Comparison of ENCODE assay signal across 8 cellular contexts in the genomic region with DNA sequence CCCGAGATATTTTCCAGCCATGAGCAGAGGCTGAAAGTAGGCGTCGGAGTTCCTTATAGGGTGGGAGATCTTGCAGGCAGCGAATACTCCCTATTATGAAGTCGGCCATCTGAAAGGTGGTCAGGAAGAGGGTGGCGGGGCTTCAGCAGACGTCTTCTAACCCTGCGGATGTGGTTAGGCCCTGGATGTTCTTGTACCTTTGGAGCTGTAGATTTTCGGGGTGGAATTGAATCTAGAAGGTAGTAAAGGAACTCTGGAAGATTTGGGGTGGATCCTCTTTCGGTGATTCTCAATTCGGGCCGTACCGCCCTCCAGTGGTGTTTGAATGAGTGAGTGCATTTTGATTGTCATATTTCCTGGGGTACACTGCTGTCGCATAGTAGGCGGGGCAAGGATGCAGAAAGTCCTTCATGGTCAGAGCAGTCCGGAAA. TPM values are rescaled to one million over a fixed set of nuclear protein-coding genes. Genes with fewer than 3 reads are reported as not detected.
DNase-seq lines count a peak whose midpoint lies in the region; ATAC-seq and TF ChIP-seq lines count a peak whose summit lies in the region.

No MANE protein-coding gene starts in this region.

- CTCF ChIA-PET in activated CD4-positive, alpha-beta T cell treated with anti-CD3 and anti-CD28 coated beads for 36 hours (lab: Charles Lee): interaction anchor here (0.6 kb wide), 1 partner anchor 54 kb away, joined by 3 read pairs; no protein-coding TSS in a partner anchor

- peak; percentile 63 for ATAC-seq in GM19025 (IDR thresholded peaks at IDR 0.05; ENCODE audit: low read depth, unreplicated experiment)
- peak; percentile 74 for ATAC-seq in HG03342 (IDR thresholded peaks at IDR 0.05; ENCODE audit: unreplicated experiment)
- ATAC-seq in activated CD4-positive, alpha-beta T cell treated with anti-CD3 and anti-CD28 coated beads for 36 hours: peak; percentile 73

- H3K9me3 Mint-ChIP-seq in activated CD4-positive, alpha-beta T cell treated with anti-CD3 and anti-CD28 coated beads for 36 hours (ENCODE audit: low read depth): no peaks in the 10 kb centered on the region

- H3K4me1 Mint-ChIP-seq in activated CD4-positive, alpha-beta T cell treated with anti-CD3 and anti-CD28 coated beads for 36 hours: peaks cover 29% of the 10 kb centered on the region

- H3K27me3 ChIP-seq in BE2C (no peaks in the 10 kb centered on the region), colonic mucosa (no peaks in the 10 kb centered on the region), liver (ENCODE audit: control insufficient read depth in 4 of 4, insufficient read depth in 4 of 4, low read length in 3 of 4) (no peaks in the 10 kb centered on the region)

- no peak overlapping the region for H3K4me3 Mint-ChIP-seq in activated CD4-positive, alpha-beta T cell treated with anti-CD3 and anti-CD28 coated beads for 36 hours

- under 1% methylated on average over 16 of the region's 16 CpGs for WGBS in liver

- H3K27ac Mint-ChIP-seq in activated CD4-positive, alpha-beta T cell treated with anti-CD3 and anti-CD28 coated beads for 36 hours: no peak overlapping the region

- no peaks in the 10 kb centered on the region for H3K27me3 Mint-ChIP-seq in activated CD4-positive, alpha-beta T cell treated with anti-CD3 and anti-CD28 coated beads for 36 hours

- H3K27ac ChIP-seq in colonic mucosa (peak overlapping the region; percentile 67), liver (ENCODE audit: low read depth in 1 of 2, low read length in 2 of 2) (peak overlapping the region; percentile 92 to 93)

- H3K9me3 ChIP-seq in BE2C (no peaks in the 10 kb centered on the region), colonic mucosa (no peaks in the 10 kb centered on the region), liver (ENCODE audit: control insufficient read depth in 4 of 4, low read length in 3 of 4) (no peaks in the 10 kb centered on the region)

- no peaks in the 10 kb centered on the region for H3K4me1 ChIP-seq in BE2C
- no peaks in the 10 kb centered on the region for H3K4me1 ChIP-seq in colonic mucosa
- H3K4me1 ChIP-seq in liver (ENCODE audit: control insufficient read depth in 4 of 4, insufficient read depth in 4 of 4, low read length in 3 of 4): peaks cover 1 to 15% (median 9%) of the 10 kb centered on the region in 4 donors

- peaks cover 17% of the 10 kb centered on the region for H3K36me3 Mint-ChIP-seq in activated CD4-positive, alpha-beta T cell treated with anti-CD3 and anti-CD28 coated beads for 36 hours (ENCODE audit: low read depth)

- H3K36me3 ChIP-seq in BE2C: peaks cover 6% of the 10 kb centered on the region
- H3K36me3 ChIP-seq in colonic mucosa: no peaks in the 10 kb centered on the region
- no peaks in the 10 kb centered on the region for H3K36me3 ChIP-seq in liver (ENCODE audit: control insufficient read depth in 4 of 4, insufficient read depth in 3 of 4, low read depth in 1 of 4, low read length in 3 of 4)

- intact Hi-C loops in activated CD4-positive, alpha-beta T cell treated with anti-CD3 and anti-CD28 coated beads for 36 hours (cut with DNase I, micrococcal nuclease): loop anchor here (1.0 to 10.0 kb wide), 5 partner anchors 144 to 1244 kb away; partner anchors contain the start of genes CYREN (in 1 of the 2), SLC35B4 (in 1 of the 2) and WDR91 (in 1 of the 2)
- intact Hi-C loops in colonic mucosa (cut with DNase I): loop anchor here (5.0 kb wide), 2 partner anchors 51 to 276 kb away; no protein-coding TSS in a partner anchor

- POLR2A ChIA-PET in activated CD4-positive, alpha-beta T cell treated with anti-CD3 and anti-CD28 coated beads for 36 hours (lab: Charles Lee): interaction anchor here (0.6 to 1.1 kb wide), 2 partner anchors 29 to 106 kb away, joined by 3 to 6 read pairs; no protein-coding TSS in a partner anchor

- peak; percentile 71 for DNase-seq in BE2C
- peak; percentile 66 for DNase-seq in NCI-H345 (lab: John Stamatoyannopoulos, UW)
- peak; percentile 78 for DNase-seq in activated CD4-positive, alpha-beta T cell treated with anti-CD3 and anti-CD28 coated beads for 36 hours
- DNase-seq in colonic mucosa: peak; percentile 76
- peak in 2 of 3 donors; percentile 5 to 26 for DNase-seq in stimulated activated CD4-positive, alpha-beta T cell treated with anti-CD3 and anti-CD28 coated beads, TNF-alpha, amount 100 ng/mL, for 1 hour (ENCODE audit: low read depth in 3 of 3, low spot score in 1 of 3)

- TF ChIP-seq RAD21 in liver (IDR thresholded peaks at IDR 0.05): peak; percentile 73 to 76

- H3K4me3 ChIP-seq in BE2C (ENCODE audit: low read depth, low read length) (peak overlapping the region; percentile 99), colonic mucosa (peak overlapping the region; percentile 77), liver (ENCODE audit: low read depth in 1 of 3, low read length in 3 of 3) (peak overlapping the region; percentile 77 to 98 (median 90))

- peak overlapping the region; percentile 92 to 96 for H3K9ac ChIP-seq in colonic mucosa (ENCODE audit: low read depth in 2 of 2, low read length in 2 of 2)
- H3K9ac ChIP-seq in liver (ENCODE audit: low read depth in 1 of 2, low read length in 2 of 2): peak overlapping the region; percentile 61 to 85

- TF ChIP-seq CTCF in BE2C (IDR thresholded peaks at IDR 0.05; ENCODE audit: low read depth, low read length) (peak; percentile 70), colonic mucosa (IDR thresholded peaks at IDR 0.05) (peak; percentile 30), liver (IDR thresholded peaks at IDR 0.05; ENCODE audit: low read depth, low read length, missing input control) (peak; percentile 46)

TF ChIP-seq in liver, 16 proteins besides CTCF, POLR2A, EP300 and RAD21:
- TF ChIP-seq, protein P1, sequence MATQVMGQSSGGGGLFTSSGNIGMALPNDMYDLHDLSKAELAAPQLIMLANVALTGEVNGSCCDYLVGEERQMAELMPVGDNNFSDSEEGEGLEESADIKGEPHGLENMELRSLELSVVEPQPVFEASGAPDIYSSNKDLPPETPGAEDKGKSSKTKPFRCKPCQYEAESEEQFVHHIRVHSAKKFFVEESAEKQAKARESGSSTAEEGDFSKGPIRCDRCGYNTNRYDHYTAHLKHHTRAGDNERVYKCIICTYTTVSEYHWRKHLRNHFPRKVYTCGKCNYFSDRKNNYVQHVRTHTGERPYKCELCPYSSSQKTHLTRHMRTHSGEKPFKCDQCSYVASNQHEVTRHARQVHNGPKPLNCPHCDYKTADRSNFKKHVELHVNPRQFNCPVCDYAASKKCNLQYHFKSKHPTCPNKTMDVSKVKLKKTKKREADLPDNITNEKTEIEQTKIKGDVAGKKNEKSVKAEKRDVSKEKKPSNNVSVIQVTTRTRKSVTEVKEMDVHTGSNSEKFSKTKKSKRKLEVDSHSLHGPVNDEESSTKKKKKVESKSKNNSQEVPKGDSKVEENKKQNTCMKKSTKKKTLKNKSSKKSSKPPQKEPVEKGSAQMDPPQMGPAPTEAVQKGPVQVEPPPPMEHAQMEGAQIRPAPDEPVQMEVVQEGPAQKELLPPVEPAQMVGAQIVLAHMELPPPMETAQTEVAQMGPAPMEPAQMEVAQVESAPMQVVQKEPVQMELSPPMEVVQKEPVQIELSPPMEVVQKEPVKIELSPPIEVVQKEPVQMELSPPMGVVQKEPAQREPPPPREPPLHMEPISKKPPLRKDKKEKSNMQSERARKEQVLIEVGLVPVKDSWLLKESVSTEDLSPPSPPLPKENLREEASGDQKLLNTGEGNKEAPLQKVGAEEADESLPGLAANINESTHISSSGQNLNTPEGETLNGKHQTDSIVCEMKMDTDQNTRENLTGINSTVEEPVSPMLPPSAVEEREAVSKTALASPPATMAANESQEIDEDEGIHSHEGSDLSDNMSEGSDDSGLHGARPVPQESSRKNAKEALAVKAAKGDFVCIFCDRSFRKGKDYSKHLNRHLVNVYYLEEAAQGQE (IDR thresholded peaks at IDR 0.05): no peak
- no peak for TF ChIP-seq TAF1 (conservative IDR thresholded peaks at IDR 0.05)
TF ChIP-seq in liver: peak in this region for 0.

RNA-seq across cellular contexts. Expression of gene NUP205, which starts 0.6 kb away (rescaled TPM):
- polyA plus RNA-seq in BE2C (2012; ENCODE audit: insufficient read depth, insufficient read length, low read depth): 44.7 TPM
- total RNA-seq in activated CD4-positive, alpha-beta T cell treated with anti-CD3 and anti-CD28 coated beads for 36 hours: 100 to 1,000 TPM; 150 to 165 TPM
- total RNA-seq in colonic mucosa (10 to 100 TPM; 38.0 to 58.4 TPM), liver (10 to 100 TPM; 16.6 to 27.8 TPM)
- polyA plus RNA-seq in liver: 1 to 10 TPM; 6.3 to 7.5 TPM

RNA-seq across cellular contexts. Expression of gene CNOT4, which starts 48.5 kb away (rescaled TPM):
- 13.1 TPM for polyA plus RNA-seq in BE2C (2012; ENCODE audit: insufficient read depth, insufficient read length, low read depth)
- total RNA-seq in activated CD4-positive, alpha-beta T cell treated with anti-CD3 and anti-CD28 coated beads for 36 hours: 10 to 100 TPM; 17.7 to 22.6 TPM
- total RNA-seq in colonic mucosa (10 to 100 TPM; 14.7 to 20.9 TPM), liver (10 to 100 TPM in 1 of 2 donors, 1 to 10 TPM in 1; 6.9 to 11.1 TPM)
- 10 to 100 TPM in 1 of 2 donors, 1 to 10 TPM in 1; 3.7 to 10.3 TPM for polyA plus RNA-seq in liver

Comparison
In these comparisons a context has a peak if more than half of its experiments do, and no peak if none do; other contexts are left out.
1. Peak in every context shown above with its lines: DNase-seq, ATAC-seq, H3K4me3 ChIP-seq and H3K27ac ChIP-seq.
2. DNase-seq: peak in every context shown above with its lines; median percentile 78 in activated CD4-positive, alpha-beta T cell treated with anti-CD3 and anti-CD28 coated beads for 36 hours; 76 in colonic mucosa; 71 in BE2C; 66 in NCI-H345; 16 in stimulated activated CD4-positive, alpha-beta T cell treated with anti-CD3 and anti-CD28 coated beads, TNF-alpha, amount 100 ng/mL, for 1 hour.